8 cellular contexts compared by ENCODE assay signal in genomic region chr19:12333162-12334159, GRCh38. TPM values are rescaled to one million over a fixed set of nuclear protein-coding genes. Genes with fewer than 3 reads are reported as not detected.
DNase-seq lines count a peak whose midpoint lies in the region; ATAC-seq and TF ChIP-seq lines count a peak whose summit lies in the region.

Gene ZNF563, minus strand, starts transcription at chr19:12333633. Its CDS starts 151 bp downstream, at chr19:12333482.

- intact Hi-C loops in left ventricle myocardium inferior (cut with micrococcal nuclease) (no loop called here), posterior vena cava (cut with DNase I) (no loop called here)

- no peaks in the 10 kb centered on the region for H3K27me3 ChIP-seq in left ventricle myocardium inferior (ENCODE audit: low read depth)
- H3K27me3 ChIP-seq in upper lobe of left lung: no peaks in the 10 kb centered on the region

- WGBS in upper lobe of left lung, 2 donors: 2 to 11% methylated on average over 6 to 32 of the region's 55 CpGs

- TF ChIP-seq EP300 in upper lobe of left lung (IDR thresholded peaks at IDR 0.05): no peak

- TF ChIP-seq CTCF in HEK293 (tag by site-specific recombination; IDR thresholded peaks at IDR 0.05) (no peak), NB4 (IDR thresholded peaks at IDR 0.05; ENCODE audit: low read depth, low read length) (no peak), left ventricle myocardium inferior (IDR thresholded peaks at IDR 0.05; ENCODE audit: borderline replicate concordance) (no peak), upper lobe of left lung (IDR thresholded peaks at IDR 0.05) (no peak)

- no peaks in the 10 kb centered on the region for H3K4me1 ChIP-seq in HEK293 (ENCODE audit: control insufficient read depth, insufficient read depth, low read length)
- H3K4me1 ChIP-seq in left ventricle myocardium inferior: peaks cover 46% of the 10 kb centered on the region
- H3K4me1 ChIP-seq in upper lobe of left lung: peaks cover 0 to 30% (median 13%) of the 10 kb centered on the region in 4 donors

- no peaks in the 10 kb centered on the region for H3K36me3 ChIP-seq in HEK293 (ENCODE audit: control insufficient read depth in 2 of 2, insufficient read depth in 1 of 2, low read length in 2 of 2)
- no peaks in the 10 kb centered on the region for H3K36me3 ChIP-seq in left ventricle myocardium inferior
- no peaks in the 10 kb centered on the region for H3K36me3 ChIP-seq in upper lobe of left lung

- DNase-seq in GM04504 (ENCODE audit: low read depth) (peak; percentile 88), NB4 (ENCODE audit: low read depth) (peak; percentile 95), T-helper 1 cell (peak; percentile 88 to 97 (median 93)), amygdala (lab: John Stamatoyannopoulos, UW) (peak; percentile 63 to 99 (median 95)), left ventricle myocardium inferior (peak; percentile 98), posterior vena cava (ENCODE audit: low spot score) (peak; percentile 99), upper lobe of left lung (peak; percentile 94 to 99)

- TF ChIP-seq POLR2A in NB4 (IDR thresholded peaks at IDR 0.05; ENCODE audit: extremely low read depth, insufficient read length) (no peak), upper lobe of left lung (IDR thresholded peaks at IDR 0.05) (peak in 3 of 4 donors; percentile 80 to 95 (median 91))

- H3K27ac ChIP-seq in HEK293 (ENCODE audit: extremely low read depth, low read depth, low read length): no peak within 1 kb of the TSS
- peak within 1 kb of the TSS; percentile 95 for H3K27ac ChIP-seq in left ventricle myocardium inferior (replicated peaks)
- peak within 1 kb of the TSS; percentile 86 to 96 (median 90) for H3K27ac ChIP-seq in upper lobe of left lung

- H3K9me3 ChIP-seq in HEK293 (ENCODE audit: control insufficient read depth, insufficient read depth, low read depth, low read length) (no peaks in the 10 kb centered on the region), left ventricle myocardium inferior (replicated peaks) (no peaks in the 10 kb centered on the region), upper lobe of left lung (no peaks in the 10 kb centered on the region)

- CTCF ChIA-PET in HEK293 (lab: Yijun Ruan, JAX): interaction anchor here (0.9 to 1.4 kb wide), 3 partner anchors 16 to 273 kb away, joined by 3 to 4 read pairs (median 3); no protein-coding TSS in a partner anchor

- H3K4me3 ChIP-seq in HEK293 (ENCODE audit: low read depth, low read length) (peak within 1 kb of the TSS; percentile 79), NB4 (ENCODE audit: low read depth, low read length) (peak within 1 kb of the TSS; percentile 78), left ventricle myocardium inferior (peak within 1 kb of the TSS; percentile 90), upper lobe of left lung (peak within 1 kb of the TSS; percentile 38 to 93 (median 72))

- POLR2A ChIA-PET in HEK293 (lab: Yijun Ruan, JAX): interaction anchor here (0.5 to 2.0 kb wide), 24 partner anchors 11 to 600 kb away, joined by 3 to 28 read pairs (median 4); partner anchors contain the start of genes FARSA, ZNF136, ZNF433 and ZNF44

- ATAC-seq in upper lobe of left lung (ENCODE audit: low FRiP score in 2 of 2): peak; percentile 100

TF ChIP-seq in HEK293, 187 proteins besides CTCF, POLR2A, EP300 and RAD21 (continues in another document):
- TF ChIP-seq ZNF10 (tag by site-specific recombination; IDR thresholded peaks at IDR 0.05): no peak
- TF ChIP-seq ZNF280D (tag by site-specific recombination; IDR thresholded peaks at IDR 0.05): no peak
- no peak for TF ChIP-seq ZNF366 (tag by site-specific recombination; conservative IDR thresholded peaks at IDR 0.05)
- TF ChIP-seq SP7 (tag by site-specific recombination; IDR thresholded peaks at IDR 0.05): no peak
- no peak for TF ChIP-seq ZSCAN5A (tag by site-specific recombination; IDR thresholded peaks at IDR 0.05)
- no peak for TF ChIP-seq ZEB2 (tag by site-specific recombination; IDR thresholded peaks at IDR 0.05)
- TF ChIP-seq BCL11B (tag by site-specific recombination; IDR thresholded peaks at IDR 0.05; ENCODE audit: low read depth): no peak
- no peak for TF ChIP-seq FEZF1 (tag by site-specific recombination; IDR thresholded peaks at IDR 0.05)
- no peak for TF ChIP-seq ZNF449 (tag by site-specific recombination; IDR thresholded peaks at IDR 0.05)
- TF ChIP-seq ZNF223 (tag by site-specific recombination; IDR thresholded peaks at IDR 0.05): no peak
- TF ChIP-seq ZNF138 (tag by site-specific recombination; IDR thresholded peaks at IDR 0.05; ENCODE audit: borderline replicate concordance): no peak
- no peak for TF ChIP-seq ZNF362 (tag by site-specific recombination; IDR thresholded peaks at IDR 0.05)
- TF ChIP-seq ZNF211 (tag by site-specific recombination; IDR thresholded peaks at IDR 0.05; ENCODE audit: low read depth): no peak
- no peak for TF ChIP-seq OVOL3 (tag by site-specific recombination; IDR thresholded peaks at IDR 0.05)
- TF ChIP-seq ZNF239 (tag by site-specific recombination; IDR thresholded peaks at IDR 0.05): no peak
- TF ChIP-seq ZNF707 (tag by site-specific recombination; IDR thresholded peaks at IDR 0.05): no peak
- no peak for TF ChIP-seq ZNF391 (tag by site-specific recombination; IDR thresholded peaks at IDR 0.05; ENCODE audit: borderline replicate concordance, low read depth)
- TF ChIP-seq ZNF292 (tag by site-specific recombination; IDR thresholded peaks at IDR 0.05; ENCODE audit: borderline replicate concordance, low read depth): no peak
- TF ChIP-seq HOXA7 (CRISPR knock-in tag; IDR thresholded peaks at IDR 0.05; ENCODE audit: borderline replicate concordance): no peak
- TF ChIP-seq KLF9 (tag by site-specific recombination; IDR thresholded peaks at IDR 0.05; ENCODE audit: low read depth): no peak
- no peak for TF ChIP-seq ZNF654 (tag by site-specific recombination; IDR thresholded peaks at IDR 0.05; ENCODE audit: low read depth)
- TF ChIP-seq SETDB1 (IDR thresholded peaks at IDR 0.05; ENCODE audit: insufficient read length, low read length): no peak
- 0 out of 2 replicates have a peak, but pooled peaks have one; percentile 19 for TF ChIP-seq ZNF335 (tag by site-specific recombination; conservative IDR thresholded peaks at IDR 0.05)
- TF ChIP-seq KLF8 (tag by site-specific recombination; IDR thresholded peaks at IDR 0.05): peak; percentile 41; the same call in 1 of the 2 replicates
- TF ChIP-seq REPIN1 (tag by site-specific recombination; IDR thresholded peaks at IDR 0.05; ENCODE audit: low read depth): no peak

RNA-seq across cellular contexts. Expression of gene ZNF563, which starts in this region (rescaled TPM):
- total RNA-seq in left ventricle myocardium inferior (4.5 TPM), posterior vena cava (1 to 10 TPM; 2.9 to 3.1 TPM), upper lobe of left lung (10 to 100 TPM in 1 of 6 donors, 1 to 10 TPM in 5; 2.0 to 21.0 (median 4.3) TPM)
